ENCODE assay signal across 1 cellular context in genomic region chr10:87861953-87862643, GRCh38.
TF ChIP-seq lines count a peak whose summit lies in the region.

No MANE protein-coding gene starts in this region.

TF ChIP-seq in K562, 482 proteins besides CTCF, POLR2A, EP300 and RAD21 (continued from another document and continues in another):
- peak; percentile 83 for TF ChIP-seq CHD2 (IDR thresholded peaks at IDR 0.05; ENCODE audit: low read depth, low read length)
- peak; percentile 90 for TF ChIP-seq TBP (optimal IDR thresholded peaks at IDR 0.05; ENCODE audit: low read depth, low read length)
- no peak for TF ChIP-seq CUX1 (CRISPR knock-in tag; IDR thresholded peaks at IDR 0.05)
- TF ChIP-seq MAZ (CRISPR knock-in tag; conservative IDR thresholded peaks at IDR 0.05 in 1 of 2, IDR thresholded peaks at IDR 0.05 in 1 of 2), result peak; percentile 75 to 98
- TF ChIP-seq SUPT5H (IDR thresholded peaks at IDR 0.05), result peak; percentile 55
- 0 out of 2 replicates have a peak, but pooled peaks have one; percentile 6 for TF ChIP-seq E2F3 (CRISPR knock-in tag; IDR thresholded peaks at IDR 0.05)
- peak; percentile 46; the same call in 1 of the 2 replicates for TF ChIP-seq CBX1 (IDR thresholded peaks at IDR 0.05; ENCODE audit: low read depth)
- no peak for TF ChIP-seq ARHGAP35 (IDR thresholded peaks at IDR 0.05; ENCODE audit: partially characterized antibody)
- peak; percentile 92 for TF ChIP-seq HDAC3 (IDR thresholded peaks at IDR 0.05; ENCODE audit: borderline replicate concordance, partially characterized antibody)
- TF ChIP-seq KDM1A (IDR thresholded peaks at IDR 0.05), result peak in 1 of 2 experiments; percentile 41; a peak in 1 of 4 replicates
- 0 out of 2 replicates have a peak, but pooled peaks have one; percentile 27 for TF ChIP-seq RFX5 (IDR thresholded peaks at IDR 0.05; ENCODE audit: low read depth, low read length)
- no peak for TF ChIP-seq ZBTB33 (CRISPR knock-in tag; IDR thresholded peaks at IDR 0.05)
- TF ChIP-seq MTA3 (IDR thresholded peaks at IDR 0.05; ENCODE audit: borderline replicate concordance), result 0 out of 2 replicates have a peak, but pooled peaks have one; percentile 77
- TF ChIP-seq PRDM10 (IDR thresholded peaks at IDR 0.05; ENCODE audit: partially characterized antibody), result peak; percentile 20
- 0 out of 2 replicates have a peak, but pooled peaks have one; percentile 60 for TF ChIP-seq AFF4 (CRISPR knock-in tag; IDR thresholded peaks at IDR 0.05)
- TF ChIP-seq JUND (IDR thresholded peaks at IDR 0.05; ENCODE audit: borderline replicate concordance, low read depth, low read length), result peak; percentile 47; the same call in 1 of the 2 replicates
- TF ChIP-seq JUND (tag; IDR thresholded peaks at IDR 0.05; ENCODE audit: borderline replicate concordance, low read depth, low read length), result peak; percentile 26; the same call in 1 of the 3 replicates
- peak; percentile 94 for TF ChIP-seq USF1 (CRISPR knock-in tag; IDR thresholded peaks at IDR 0.05)
- peak; percentile 19; the same call in 1 of the 2 replicates for TF ChIP-seq SIN3B (IDR thresholded peaks at IDR 0.05; ENCODE audit: low read depth)
- no peak for TF ChIP-seq ZNF75A (CRISPR knock-in tag; IDR thresholded peaks at IDR 0.05)
- peak; percentile 91 for TF ChIP-seq MGA (IDR thresholded peaks at IDR 0.05)
